11 cellular contexts compared by ENCODE assay signal in genomic region chr11:130022799-130023198, GRCh38. TPM values are rescaled to one million over a fixed set of nuclear protein-coding genes. Genes with fewer than 3 reads are reported as not detected.
A peak's percentile ranks its signal among the peaks of the same experiment; 100 is the strongest.
DNase-seq lines count a peak whose midpoint lies in the region; ATAC-seq, FAIRE-seq and TF ChIP-seq lines count a peak whose summit lies in the region.
"Had no signal": no experiment of that assay in that cellular context is flagged by ENCODE, and none has a peak within 500 bp of the region (broad histone marks: within the 10 kb centered on the region; RNA-seq: fewer than 3 reads in every experiment).

No MANE protein-coding gene starts in this region.

- ATAC-seq in GM18511 (IDR thresholded peaks at IDR 0.05; ENCODE audit: unreplicated experiment) (peak; percentile 35), GM21619 (IDR thresholded peaks at IDR 0.05; ENCODE audit: unreplicated experiment) (peak; percentile 25), HG03565 (IDR thresholded peaks at IDR 0.05; ENCODE audit: unreplicated experiment) (peak; percentile 10), upper lobe of left lung (ENCODE audit: low FRiP score in 2 of 2) (no peak)

- H3K4me1 ChIP-seq in kidney (ENCODE audit: control insufficient read depth in 1 of 2, insufficient read depth in 1 of 2, low read depth in 1 of 2, low read length in 2 of 2) (peaks cover 0 to 2% of the 10 kb centered on the region in 2 donors), upper lobe of left lung (no peaks in the 10 kb centered on the region)
- H3K4me1 ChIP-seq: ascending aorta had no signal

- no peak for TF ChIP-seq EP300 in upper lobe of left lung (IDR thresholded peaks at IDR 0.05)

- DNase-seq in kidney (no peak), upper lobe of left lung (no peak), NCI-H345 (lab: John Stamatoyannopoulos, UW) (no peak), T-helper 9 cell (no peak)
- DNase-seq in activated CD4-positive, alpha-beta T cell treated with anti-CD3 and anti-CD28 coated beads for 4 hours, result no peak
- DNase-seq: CD4-positive, alpha-beta T cell; NCI-H1417 had no signal

- no peaks in the 10 kb centered on the region for H3K9me3 ChIP-seq in kidney (ENCODE audit: control insufficient read depth in 1 of 2, low read length in 2 of 2)
- no peaks in the 10 kb centered on the region for H3K9me3 ChIP-seq in upper lobe of left lung
- H3K9me3 ChIP-seq: ascending aorta had no signal

- H3K27ac ChIP-seq in kidney (ENCODE audit: low read depth in 2 of 2, low read length in 2 of 2), result no peak overlapping the region
- no peak overlapping the region for H3K27ac ChIP-seq in upper lobe of left lung
- H3K27ac ChIP-seq: ascending aorta had no signal

- WGBS in upper lobe of left lung, 2 donors, result 88 to 95% methylated on average over 2 of the region's 2 CpGs

- H3K36me3 ChIP-seq in kidney (ENCODE audit: control insufficient read depth in 1 of 2, insufficient read depth in 2 of 2, low read length in 2 of 2), result no peaks in the 10 kb centered on the region
- H3K36me3 ChIP-seq in upper lobe of left lung, result no peaks in the 10 kb centered on the region
- H3K36me3 ChIP-seq: ascending aorta had no signal

- no peak for TF ChIP-seq POLR2A in upper lobe of left lung (IDR thresholded peaks at IDR 0.05)

- no peak overlapping the region for H3K9ac ChIP-seq in kidney (ENCODE audit: low read length in 2 of 2)

- intact Hi-C loops in kidney (cut with DNase I), result no loop called here

- TF ChIP-seq CTCF in kidney (IDR thresholded peaks at IDR 0.05; ENCODE audit: borderline replicate concordance, extremely low read depth, insufficient read depth) (no peak), upper lobe of left lung (IDR thresholded peaks at IDR 0.05) (no peak)

- H3K27me3 ChIP-seq in upper lobe of left lung, result no peaks in the 10 kb centered on the region
- H3K27me3 ChIP-seq: ascending aorta had no signal

- H3K4me3 ChIP-seq in kidney (ENCODE audit: low read length in 2 of 2), result no peak overlapping the region
- no peak overlapping the region for H3K4me3 ChIP-seq in upper lobe of left lung
- H3K4me3 ChIP-seq: ascending aorta had no signal

- FAIRE-seq in kidney (lab: Jason Lieb, UNC), result peak; percentile 15

RNA-seq across cellular contexts. Expression of gene PRDM10, which starts 20.2 kb away (rescaled TPM):
- total RNA-seq in kidney (8.0 TPM), upper lobe of left lung (10 to 100 TPM in 4 of 6 donors, 1 to 10 TPM in 2; 6.8 to 13.9 (median 12.7) TPM)
- 1.5 TPM for polyA plus RNA-seq in kidney (ENCODE audit: insufficient read depth, low read depth, low replicate concordance)

RNA-seq across cellular contexts. Expression of gene APLP2, which starts 46.9 kb away (rescaled TPM):
- total RNA-seq in kidney (502 TPM), upper lobe of left lung (100 to 1,000 TPM; 249 to 939 (median 653) TPM)
- 338 TPM for polyA plus RNA-seq in kidney (ENCODE audit: insufficient read depth, low read depth, low replicate concordance)

Comparison
In these comparisons a context has a peak if more than half of its experiments do, and no peak if none do; other contexts are left out.
1. ATAC-seq: peak in GM18511 (single experiment), GM21619 (single experiment) and HG03565 (single experiment); none in upper lobe of left lung (0 of 2).